ENCODE assay signal across 20 cellular contexts in genomic region chr17:16181581-16181980, GRCh38. TPM values are rescaled to one million over a fixed set of nuclear protein-coding genes. Genes with fewer than 3 reads are reported as not detected.
DNase-seq lines count a peak whose midpoint lies in the region; ATAC-seq, FAIRE-seq and TF ChIP-seq lines count a peak whose summit lies in the region.
"Had no signal": no experiment of that assay in that cellular context is flagged by ENCODE, and none has a peak within 500 bp of the region (broad histone marks: within the 10 kb centered on the region; RNA-seq: fewer than 3 reads in every experiment).

No MANE protein-coding gene starts in this region.

- no peaks in the 10 kb centered on the region for H4K20me1 ChIP-seq in PC-3 (ENCODE audit: low read length)

- H3K9me3 ChIP-seq in PC-3 (ENCODE audit: low read length) (no peaks in the 10 kb centered on the region), pancreas (no peaks in the 10 kb centered on the region)
- H3K9me3 ChIP-seq: BE2C had no signal

- no peak overlapping the region for H3K9ac ChIP-seq in PC-3 (ENCODE audit: low read length)
- H3K9ac ChIP-seq: BLaER1 treated with 17β-estradiol and CSF1 and Interleukin-3, amounts not matched to agents 10 nM and 100 nM; GM23248 had no signal

- H3K27me3 ChIP-seq in PC-3 (ENCODE audit: low read length) (no peaks in the 10 kb centered on the region), pancreas (no peaks in the 10 kb centered on the region)
- H3K27me3 ChIP-seq: BE2C; BLaER1 treated with 17β-estradiol and CSF1 and Interleukin-3, amounts not matched to agents 10 nM and 100 nM had no signal

- no peak for DNase-seq in activated T-cell treated with anti-CD3 and anti-CD28 coated beads, Interleukin-2, amount 50 U/mL, for 24 hours
- DNase-seq in activated T-cell treated with anti-CD3 and anti-CD28 coated beads, Interleukin-2, amount 50 U/mL, for 72 hours, result no peak
- DNase-seq in PC-3 (peak; percentile 40), pancreas (no peak), NCI-H187 (lab: John Stamatoyannopoulos, UW) (no peak)
- DNase-seq: BE2C; Calu3; CD4-positive, alpha-beta memory T cell; COR-L47; DMS53; DMS79 treated with DMSO at 0.1 percent for 48 hours; GM23248; H7; HCEC 1CT had no signal

- peaks cover 87% of the 10 kb centered on the region for H3K79me2 ChIP-seq in PC-3 (ENCODE audit: low read length)

- H3K27me3 Mint-ChIP-seq in activated T-cell treated with anti-CD3 and anti-CD28 coated beads, Interleukin-2, amount 50 U/mL, for 24 hours, result no peaks in the 10 kb centered on the region
- H3K27me3 Mint-ChIP-seq in activated T-cell treated with anti-CD3 and anti-CD28 coated beads, Interleukin-2, amount 50 U/mL, for 72 hours (ENCODE audit: low read depth), result no peaks in the 10 kb centered on the region
- H3K27me3 Mint-ChIP-seq: CD4-positive, alpha-beta memory T cell had no signal

- peak overlapping the region; percentile 74 for H3K4me2 ChIP-seq in PC-3 (ENCODE audit: low read length)
- H3K4me2 ChIP-seq: BLaER1 treated with 17β-estradiol and CSF1 and Interleukin-3, amounts not matched to agents 10 nM and 100 nM had no signal

- FAIRE-seq in pancreas (lab: Jason Lieb, UNC), result peak; percentile 47
- FAIRE-seq: GM12892, H1 had no signal

- H3K9me2 ChIP-seq in PC-3 (replicated peaks; ENCODE audit: low read length), result no peaks in the 10 kb centered on the region

- WGBS in pancreas, 2 donors, result 92 to 97% methylated on average over 1 of the region's 1 CpG

- no peak overlapping the region for H3K27ac ChIP-seq in PC-3 (ENCODE audit: low read length)
- H3K27ac ChIP-seq in pancreas, result no peak overlapping the region
- H3K27ac ChIP-seq: 22Rv1; BLaER1 treated with 17β-estradiol and CSF1 and Interleukin-3, amounts not matched to agents 10 nM and 100 nM; GM23248 had no signal

- peaks cover 38% of the 10 kb centered on the region for H3K4me1 Mint-ChIP-seq in activated T-cell treated with anti-CD3 and anti-CD28 coated beads, Interleukin-2, amount 50 U/mL, for 24 hours (ENCODE audit: low read depth)
- H3K4me1 Mint-ChIP-seq in activated T-cell treated with anti-CD3 and anti-CD28 coated beads, Interleukin-2, amount 50 U/mL, for 72 hours (ENCODE audit: low read depth), result peaks cover 30% of the 10 kb centered on the region

- BruUV-seq in PC-3 (replicated peaks; lab: Mats Ljungman, UMichigan), result no TSS peak

- H3K9me3 Mint-ChIP-seq in activated T-cell treated with anti-CD3 and anti-CD28 coated beads, Interleukin-2, amount 50 U/mL, for 24 hours, result no peaks in the 10 kb centered on the region
- H3K9me3 Mint-ChIP-seq in activated T-cell treated with anti-CD3 and anti-CD28 coated beads, Interleukin-2, amount 50 U/mL, for 72 hours, result no peaks in the 10 kb centered on the region
- H3K9me3 Mint-ChIP-seq: CD14-positive monocyte; CD4-positive, alpha-beta memory T cell had no signal

- peaks cover 20% of the 10 kb centered on the region for H3K4me1 ChIP-seq in PC-3 (ENCODE audit: insufficient read depth, low read length)
- peaks cover 0 to 5% (median 0%) of the 10 kb centered on the region in 3 donors for H3K4me1 ChIP-seq in pancreas
- H3K4me1 ChIP-seq: BE2C; BLaER1 treated with 17β-estradiol and CSF1 and Interleukin-3, amounts not matched to agents 10 nM and 100 nM had no signal

- peak overlapping the region; percentile 27 for H3K4me3 ChIP-seq in PC-3 (ENCODE audit: low read length)
- H3K4me3 ChIP-seq in pancreas, result no peak overlapping the region
- H3K4me3 ChIP-seq: BLaER1 treated with 17β-estradiol and CSF1 and Interleukin-3, amounts not matched to agents 10 nM and 100 nM; GM23248 had no signal

- no peak overlapping the region for H3K4me3 Mint-ChIP-seq in activated T-cell treated with anti-CD3 and anti-CD28 coated beads, Interleukin-2, amount 50 U/mL, for 24 hours
- no peak overlapping the region for H3K4me3 Mint-ChIP-seq in activated T-cell treated with anti-CD3 and anti-CD28 coated beads, Interleukin-2, amount 50 U/mL, for 72 hours
- H3K4me3 Mint-ChIP-seq: CD14-positive monocyte; CD4-positive, alpha-beta memory T cell had no signal

- intact Hi-C loops in PC-3 (cut with micrococcal nuclease) (loop anchor here (10.0 kb wide), 1 partner anchor 77 kb away; no protein-coding TSS in a partner anchor), pancreas (cut with DNase I) (no loop called here)

- ATAC-seq in activated T-cell treated with anti-CD3 and anti-CD28 coated beads, Interleukin-2, amount 50 U/mL, for 72 hours (replicated peaks in 1 of 2), result no peak
- ATAC-seq in PC-3 (no peak), pancreas (no peak), SK-N-SH treated with all-trans-retinoic acid at 6 μM for 48 hours (no peak)

- TF ChIP-seq CTCF in PC-3 (conservative IDR thresholded peaks at IDR 0.05; ENCODE audit: low read depth, low read length) (no peak), pancreas (IDR thresholded peaks at IDR 0.05) (no peak)

- H2AFZ ChIP-seq in PC-3 (ENCODE audit: low read length), result no peak overlapping the region
- H2AFZ ChIP-seq: GM23248 had no signal

- POLR2A ChIA-PET in PC-3 (lab: Charles Lee; ENCODE audit: unreplicated experiment), result no interaction called here

- CTCF ChIA-PET in PC-3 (lab: Charles Lee), result no interaction called here

- peaks cover 4% of the 10 kb centered on the region for H3F3A ChIP-seq in PC-3 (ENCODE audit: low read length, unreplicated experiment)

- peak overlapping the region; percentile 27 for H3K27ac Mint-ChIP-seq in activated T-cell treated with anti-CD3 and anti-CD28 coated beads, Interleukin-2, amount 50 U/mL, for 24 hours
- H3K27ac Mint-ChIP-seq in activated T-cell treated with anti-CD3 and anti-CD28 coated beads, Interleukin-2, amount 50 U/mL, for 72 hours, result no peak overlapping the region

- H3K36me3 ChIP-seq in PC-3 (ENCODE audit: low read depth, low read length), result peaks cover 25% of the 10 kb centered on the region
- H3K36me3 ChIP-seq in pancreas, result peaks cover 0 to 7% (median 0%) of the 10 kb centered on the region in 3 donors
- H3K36me3 ChIP-seq: BE2C had no signal

- peaks cover 67% of the 10 kb centered on the region for H3K36me3 Mint-ChIP-seq in activated T-cell treated with anti-CD3 and anti-CD28 coated beads, Interleukin-2, amount 50 U/mL, for 24 hours (ENCODE audit: low read depth)
- H3K36me3 Mint-ChIP-seq in activated T-cell treated with anti-CD3 and anti-CD28 coated beads, Interleukin-2, amount 50 U/mL, for 72 hours (ENCODE audit: insufficient read depth in 2 of 2), result peaks cover 1 to 19% of the 10 kb centered on the region in 2 donors

TF ChIP-seq in SK-N-SH treated with all-trans-retinoic acid at 6 μM for 48 hours, 23 proteins besides CTCF, POLR2A, EP300 and RAD21:
- TF ChIP-seq CSDC2 (CRISPR knock-in tag; IDR thresholded peaks at IDR 0.05) (no peak), OSR1 (CRISPR knock-in tag; IDR thresholded peaks at IDR 0.05) (no peak), PATZ1 (CRISPR knock-in tag; IDR thresholded peaks at IDR 0.05; ENCODE audit: borderline replicate concordance) (no peak), ZNF8 (CRISPR knock-in tag; IDR thresholded peaks at IDR 0.05) (no peak), PPARA (CRISPR knock-in tag; IDR thresholded peaks at IDR 0.05; ENCODE audit: borderline replicate concordance) (no peak), SNAI2 (CRISPR knock-in tag; IDR thresholded peaks at IDR 0.05) (no peak), ISL1 (CRISPR knock-in tag; IDR thresholded peaks at IDR 0.05) (no peak), POU6F1 (CRISPR knock-in tag; IDR thresholded peaks at IDR 0.05; ENCODE audit: borderline replicate concordance, low read depth) (no peak), BACH2 (CRISPR knock-in tag; IDR thresholded peaks at IDR 0.05; ENCODE audit: borderline replicate concordance) (no peak), ZNF565 (CRISPR knock-in tag; conservative IDR thresholded peaks at IDR 0.05; ENCODE audit: low read depth) (no peak), RARB (CRISPR knock-in tag; IDR thresholded peaks at IDR 0.05) (no peak), TOX (CRISPR knock-in tag; IDR thresholded peaks at IDR 0.05; ENCODE audit: borderline replicate concordance) (no peak)

RNA-seq across cellular contexts. Expression of gene NCOR1, which starts 33.8 kb away (rescaled TPM):
- 100 to 1,000 TPM; 117 to 130 TPM for total RNA-seq in activated T-cell treated with anti-CD3 and anti-CD28 coated beads, Interleukin-2, amount 50 U/mL, for 72 hours
- total RNA-seq in PC-3 (2014; rRNA removed), result 127 and 204 TPM in 2 replicates
- 10 to 100 TPM; 39.8 to 79.2 (median 49.5) TPM for total RNA-seq in pancreas
- 100 to 1,000 TPM in 1 of 2 donors, 10 to 100 TPM in 1; 36.7 to 123 TPM for polyA plus RNA-seq in pancreas

RNA-seq across cellular contexts. Expression of gene PIGL, which starts 35.4 kb away (rescaled TPM):
- 10 to 100 TPM; 42.5 to 51.9 TPM for total RNA-seq in activated T-cell treated with anti-CD3 and anti-CD28 coated beads, Interleukin-2, amount 50 U/mL, for 72 hours
- total RNA-seq in PC-3 (2014; rRNA removed), result 37.4 and 58.3 TPM in 2 replicates
- 10 to 100 TPM; 11.3 to 21.3 (median 13.8) TPM for total RNA-seq in pancreas
- 10 to 100 TPM; 23.1 to 27.1 TPM for polyA plus RNA-seq in pancreas
